Comparison of ENCODE assay signal across 1 cellular context in the genomic region with DNA sequence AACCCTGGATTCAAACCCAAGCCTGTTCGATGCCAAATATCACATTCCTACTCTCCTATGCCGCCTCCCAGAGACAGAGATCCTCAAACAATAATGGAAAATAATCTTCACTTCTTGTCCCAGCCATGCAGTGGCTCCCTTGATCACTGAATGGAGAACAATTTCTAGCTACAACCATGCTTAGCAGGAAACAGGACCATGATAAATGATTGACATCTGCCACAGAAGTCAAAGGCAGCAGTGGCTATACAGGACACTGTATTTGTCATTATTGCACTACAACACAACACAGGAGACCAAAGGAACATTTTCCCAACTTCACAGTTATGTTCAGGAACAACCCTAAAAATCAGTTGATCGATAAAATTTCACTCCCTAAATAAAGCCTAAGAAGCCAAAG.
TF ChIP-seq lines count a peak whose summit lies in the region.

No MANE protein-coding gene starts in this region.

TF ChIP-seq in HCT116, 20 proteins besides CTCF, POLR2A, EP300 and RAD21 (continued from another document):
- TF ChIP-seq, protein P1, sequence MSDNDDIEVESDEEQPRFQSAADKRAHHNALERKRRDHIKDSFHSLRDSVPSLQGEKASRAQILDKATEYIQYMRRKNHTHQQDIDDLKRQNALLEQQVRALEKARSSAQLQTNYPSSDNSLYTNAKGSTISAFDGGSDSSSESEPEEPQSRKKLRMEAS (IDR thresholded peaks at IDR 0.05), result no peak
- TF ChIP-seq SP1 (IDR thresholded peaks at IDR 0.05; ENCODE audit: low read depth), result no peak
TF ChIP-seq in HCT116: peak in this region for 0.
